ENCODE assay signal across 22 cellular contexts in the genomic region with DNA sequence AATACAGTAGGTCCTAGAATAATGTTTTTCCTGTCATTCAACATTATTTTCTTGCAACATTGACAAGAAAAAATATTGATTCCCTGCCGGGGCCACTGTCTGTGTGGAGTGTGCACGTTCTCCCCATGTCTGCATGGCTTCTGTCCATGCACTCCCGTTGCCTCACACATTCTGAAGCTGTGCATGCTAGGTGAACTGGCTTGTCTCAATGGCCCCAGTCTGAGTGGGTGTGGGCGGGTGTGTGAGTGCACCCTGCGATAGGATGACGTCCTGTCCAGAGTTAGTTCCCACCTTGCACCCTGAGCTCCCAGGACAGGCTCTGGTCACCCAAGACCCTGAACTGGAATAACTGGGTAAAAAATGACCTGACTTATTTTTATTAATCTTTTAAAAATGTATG.
"Had no signal": no experiment of that assay in that cellular context is flagged by ENCODE, and none has a peak within 500 bp of the region (broad histone marks: within the 10 kb centered on the region; RNA-seq: fewer than 3 reads in every experiment).

No MANE protein-coding gene starts in this region.

- H3K27me3 ChIP-seq: colonic mucosa, esophagus squamous epithelium, gastrocnemius medialis, heart right ventricle had no signal

- H3K9me3 ChIP-seq: colonic mucosa, esophagus squamous epithelium, gastrocnemius medialis, heart right ventricle, left ventricle myocardium inferior, lower lobe of right lung had no signal

- H3K4me3 ChIP-seq: colonic mucosa, esophagus squamous epithelium, gastrocnemius medialis, heart right ventricle, left ventricle myocardium inferior, lower lobe of right lung had no signal

- H3K4me3 Mint-ChIP-seq: dendritic cell treated with granulocyte-macrophage colony-stimulating factor and Interleukin-4, amounts not matched to agents 40 ng/mL and 50 ng/mL, for 4 days; effector memory CD8-positive, alpha-beta T cell; endodermal cell had no signal

- H3K9me3 Mint-ChIP-seq: effector memory CD8-positive, alpha-beta T cell; endodermal cell had no signal

- H3K27ac Mint-ChIP-seq: dendritic cell treated with granulocyte-macrophage colony-stimulating factor and Interleukin-4, amounts not matched to agents 40 ng/mL and 50 ng/mL, for 4 days; effector memory CD8-positive, alpha-beta T cell; endodermal cell had no signal

- H3K4me1 ChIP-seq: colonic mucosa had no signal

- H3K27ac ChIP-seq: colonic mucosa, epithelial cell of prostate, esophagus squamous epithelium, gastrocnemius medialis, heart right ventricle, lower lobe of right lung had no signal

- DNase-seq: colonic mucosa; cortex of kidney; effector CD8-positive, alpha-beta T cell; effector memory CD8-positive, alpha-beta T cell; endodermal cell; erythroblast; esophagus squamous epithelium; foreskin fibroblast; foreskin melanocyte; gastrocnemius medialis; glutamatergic neuron; head of caudate nucleus; heart right ventricle; hippocampal formation; left cardiac atrium; left ventricle myocardium inferior; lower lobe of right lung; mesendoderm; midbrain had no signal

- H3K36me3 ChIP-seq: colonic mucosa, esophagus squamous epithelium, gastrocnemius medialis, heart right ventricle, left ventricle myocardium inferior, lower lobe of right lung had no signal

- ATAC-seq: effector memory CD8-positive, alpha-beta T cell; esophagus mucosa; gastrocnemius medialis; left cardiac atrium; lower lobe of right lung had no signal
